Comparison of ENCODE assay signal across 14 cellular contexts in genomic region chr18:31659574-31660149, GRCh38. TPM values are rescaled to one million over a fixed set of nuclear protein-coding genes. Genes with fewer than 3 reads are reported as not detected.
DNase-seq lines count a peak whose midpoint lies in the region; ATAC-seq and TF ChIP-seq lines count a peak whose summit lies in the region.
"Had no signal": no experiment of that assay in that cellular context is flagged by ENCODE, and none has a peak within 500 bp of the region (broad histone marks: within the 10 kb centered on the region; RNA-seq: fewer than 3 reads in every experiment).

No MANE protein-coding gene starts in this region.

- H3K27ac Mint-ChIP-seq in CD14-positive monocyte = peak overlapping the region in 5 of 7 donors; percentile 44 to 88 (median 82)
- H3K27ac Mint-ChIP-seq in activated naive CD8-positive, alpha-beta T cell = peak overlapping the region; percentile 52

- TF ChIP-seq CTCF in CD14-positive monocyte (IDR thresholded peaks at IDR 0.05) (no peak), GM12875 (IDR thresholded peaks at IDR 0.05; ENCODE audit: borderline replicate concordance, insufficient read depth, low read depth, low read length) (no peak), mucosa of descending colon (IDR thresholded peaks at IDR 0.05) (no peak)

- peaks cover 6 to 13% of the 10 kb centered on the region in 2 donors for H3K36me3 Mint-ChIP-seq in CD14-positive monocyte
- H3K36me3 Mint-ChIP-seq in activated naive CD8-positive, alpha-beta T cell = no peaks in the 10 kb centered on the region

- DNase-seq in CD14-positive monocyte (ENCODE audit: low spot score) (no peak), mucosa of descending colon (no peak), NCI-H82 treated with DMSO at 0.1 percent for 48 hours (lab: John Stamatoyannopoulos, UW; ENCODE audit: unreplicated experiment) (no peak)
- DNase-seq: AML-193, NCI-H1092 treated with DMSO at 0.1 percent for 48 hours, NCI-H524 treated with DMSO at 0.1 percent for 48 hours, PC-9 had no signal

- intact Hi-C loops in CD14-positive monocyte (cut with micrococcal nuclease) (no loop called here), mucosa of descending colon (cut with DNase I, micrococcal nuclease) (no loop called here)

- ATAC-seq in mucosa of descending colon (peak; percentile 65), HG02938 (IDR thresholded peaks at IDR 0.05; ENCODE audit: unreplicated experiment) (no peak), HG03095 (IDR thresholded peaks at IDR 0.05; ENCODE audit: unreplicated experiment) (no peak)
- ATAC-seq: sciatic nerve had no signal

- no peaks in the 10 kb centered on the region for H3K4me1 ChIP-seq in mucosa of descending colon (ENCODE audit: low read depth)
- H3K4me1 ChIP-seq: suprapubic skin had no signal

- no peaks in the 10 kb centered on the region for H3K36me3 ChIP-seq in mucosa of descending colon (ENCODE audit: low read depth)
- H3K36me3 ChIP-seq: suprapubic skin had no signal

- no peaks in the 10 kb centered on the region for H3K9me3 ChIP-seq in mucosa of descending colon
- H3K9me3 ChIP-seq: suprapubic skin had no signal

- H3K4me3 ChIP-seq in GM12875 (ENCODE audit: low read depth, low read length) (peak overlapping the region; percentile 24), mucosa of descending colon (no peak overlapping the region)
- H3K4me3 ChIP-seq: coronary artery, PC-9, suprapubic skin had no signal

- no peaks in the 10 kb centered on the region for H3K9me3 Mint-ChIP-seq in CD14-positive monocyte
- H3K9me3 Mint-ChIP-seq in activated naive CD8-positive, alpha-beta T cell (ENCODE audit: low read depth) = no peaks in the 10 kb centered on the region

- H3K4me1 Mint-ChIP-seq in CD14-positive monocyte = peaks cover 23% of the 10 kb centered on the region
- peaks cover 8% of the 10 kb centered on the region for H3K4me1 Mint-ChIP-seq in activated naive CD8-positive, alpha-beta T cell (ENCODE audit: low read depth)

- peaks cover 0 to 2% (median 0%) of the 10 kb centered on the region in 3 donors for H3K27me3 Mint-ChIP-seq in CD14-positive monocyte (ENCODE audit: low read depth in 3 of 3)
- peaks cover 2% of the 10 kb centered on the region for H3K27me3 Mint-ChIP-seq in activated naive CD8-positive, alpha-beta T cell

- H3K4me3 Mint-ChIP-seq in CD14-positive monocyte = peak overlapping the region; percentile 57 to 75
- no peak overlapping the region for H3K4me3 Mint-ChIP-seq in activated naive CD8-positive, alpha-beta T cell

RNA-seq across cellular contexts. Expression of gene B4GALT6, which starts 24.7 kb away (rescaled TPM):
- under 1 TPM; 0.09 to 0.12 TPM for polyA plus RNA-seq in CD14-positive monocyte
- total RNA-seq in mucosa of descending colon = 1 to 10 TPM; 6.9 to 8.0 (median 7.8) TPM
